ENCODE assay signal across 8 cellular contexts in the genomic region with DNA sequence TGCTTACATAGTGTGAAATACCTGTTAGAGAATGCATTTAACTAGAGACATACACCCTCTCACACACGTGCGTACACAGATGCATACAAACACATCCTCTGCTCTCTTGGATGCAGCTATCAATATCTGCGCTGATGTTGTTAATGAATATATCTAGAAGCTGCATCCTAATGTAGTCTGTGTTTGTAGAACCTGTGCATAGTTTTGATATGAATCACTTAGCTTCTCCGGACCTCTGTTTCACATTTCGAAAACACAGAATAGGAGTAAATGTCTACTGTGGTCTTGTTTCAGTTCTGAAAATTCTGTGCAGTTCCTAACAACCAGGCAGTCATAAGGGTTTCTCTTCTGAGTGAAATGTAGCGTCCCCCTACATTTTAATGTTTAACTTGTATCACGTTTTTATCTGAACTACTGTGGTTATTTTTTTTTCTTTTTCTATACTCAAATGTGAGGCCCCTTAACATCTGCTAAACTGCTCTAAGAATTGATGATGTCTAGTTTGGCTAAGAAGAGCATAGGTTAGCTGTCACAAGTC.
DNase-seq lines count a peak whose midpoint lies in the region; ATAC-seq and TF ChIP-seq lines count a peak whose summit lies in the region.

No MANE protein-coding gene starts in this region.

- H3K4me3 ChIP-seq in fibroblast of mammary gland (ENCODE audit: control insufficient read depth, low read depth, low read length): no peak overlapping the region
- no peak overlapping the region for H3K4me3 ChIP-seq in brain microvascular endothelial cell (ENCODE audit: low read depth, low read length)

- no peak for TF ChIP-seq CTCF in fibroblast of mammary gland (conservative IDR thresholded peaks at IDR 0.05; ENCODE audit: control insufficient read depth, insufficient read depth, low read depth, low read length)
- no peak for TF ChIP-seq CTCF in brain microvascular endothelial cell (IDR thresholded peaks at IDR 0.05; ENCODE audit: low read depth, low read length, missing control alignments)

- DNase-seq in fibroblast of mammary gland (ENCODE audit: low read depth) (peak; percentile 28), NCI-H2107 (lab: John Stamatoyannopoulos, UW) (no peak), NCI-H128 (lab: John Stamatoyannopoulos, UW; ENCODE audit: unreplicated experiment) (no peak), DMS153 treated with DMSO at 0.1 percent for 48 hours (lab: John Stamatoyannopoulos, UW; ENCODE audit: unreplicated experiment) (no peak), brain microvascular endothelial cell (no peak)

- no peaks in the 10 kb centered on the region for H3K36me3 ChIP-seq in brain microvascular endothelial cell (replicated peaks)

- no peaks in the 10 kb centered on the region for H3K27me3 ChIP-seq in brain microvascular endothelial cell (replicated peaks)

- ATAC-seq in GM18499 (IDR thresholded peaks at IDR 0.05; ENCODE audit: insufficient read depth, unreplicated experiment) (peak; percentile 94), GM21528 (IDR thresholded peaks at IDR 0.05; ENCODE audit: low FRiP score, unreplicated experiment) (peak; percentile 96), HG03571 (IDR thresholded peaks at IDR 0.05; ENCODE audit: unreplicated experiment) (peak; percentile 98)

- in situ Hi-C loops in brain microvascular endothelial cell (cut with HindIII; ENCODE audit: low pct_ligation_motif_present, low sequenced_read_pairs): no loop called here

- H3K27ac ChIP-seq in brain microvascular endothelial cell: no peak overlapping the region
